Comparison of ENCODE assay signal across 33 cellular contexts in the genomic region with DNA sequence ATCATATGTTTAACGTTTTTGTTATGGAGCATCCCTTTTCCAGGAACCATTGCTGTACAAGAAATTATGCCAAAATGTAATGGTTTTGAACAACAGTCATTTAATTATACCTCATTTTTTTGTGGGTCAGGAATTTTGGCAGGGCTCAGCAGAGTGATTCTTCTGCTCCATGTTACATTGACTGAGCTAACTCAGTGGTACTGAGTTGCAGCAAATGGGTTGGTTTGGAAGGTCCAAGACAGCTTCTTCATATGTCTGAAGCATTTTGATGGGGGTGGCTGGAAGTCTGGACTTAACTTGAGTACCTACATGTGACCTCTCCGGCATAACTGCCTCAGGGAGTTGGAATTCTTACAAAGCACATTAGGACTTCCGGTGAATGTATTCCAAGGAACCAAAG.
"Had no signal": no experiment of that assay in that cellular context is flagged by ENCODE, and none has a peak within 500 bp of the region (broad histone marks: within the 10 kb centered on the region; RNA-seq: fewer than 3 reads in every experiment).

No MANE protein-coding gene starts in this region.

- H3K27me3 ChIP-seq: ascending aorta, cardiac muscle cell had no signal

- ATAC-seq: activated CD8-positive, alpha-beta T cell treated with anti-CD3 and anti-CD28 coated beads for 36 hours; activated naive CD8-positive, alpha-beta T cell treated with anti-CD3 and anti-CD28 coated beads, Interleukin-2, amount 50 U/mL, for 24 hours; T-helper 17 cell had no signal

- H3K27me3 Mint-ChIP-seq: activated CD4-positive, alpha-beta memory T cell treated with anti-CD3 and anti-CD28 coated beads for 36 hours; activated CD4-positive, alpha-beta T cell treated with anti-CD3 and anti-CD28 coated beads, Interleukin-2, amount 10 ng/mL, durations not matched to agents 24 days and 14 days; activated CD8-positive, alpha-beta T cell treated with anti-CD3 and anti-CD28 coated beads for 36 hours; activated naive CD4-positive, alpha-beta T cell treated with anti-CD3 and anti-CD28 coated beads, Interleukin-2, amount 10 ng/mL, durations not matched to agents 7 days and 5 days; activated naive CD4-positive, alpha-beta T cell treated with anti-CD3 and anti-CD28 coated beads, Interleukin-2, amount 50 U/mL, for 24 hours; activated naive CD8-positive, alpha-beta T cell; activated naive CD8-positive, alpha-beta T cell treated with anti-CD3 and anti-CD28 coated beads, Interleukin-2, amount 10 ng/mL, durations not matched to agents 7 days and 5 days; activated naive CD8-positive, alpha-beta T cell treated with anti-CD3 and anti-CD28 coated beads, Interleukin-2, amount 50 U/mL, for 24 hours; central memory CD8-positive, alpha-beta T cell; T-helper 17 cell had no signal

- H3K27ac Mint-ChIP-seq: activated B cell treated with CpG ODN at 0.5 μM for 24 hours; activated CD4-positive, alpha-beta memory T cell treated with anti-CD3 and anti-CD28 coated beads for 36 hours; activated CD4-positive, alpha-beta T cell treated with anti-CD3 and anti-CD28 coated beads, Interleukin-2, amount 10 ng/mL, durations not matched to agents 24 days and 14 days; activated CD8-positive, alpha-beta T cell treated with anti-CD3 and anti-CD28 coated beads for 36 hours; activated naive CD4-positive, alpha-beta T cell treated with anti-CD3 and anti-CD28 coated beads, Interleukin-2, amount 10 ng/mL, durations not matched to agents 7 days and 5 days; activated naive CD4-positive, alpha-beta T cell treated with anti-CD3 and anti-CD28 coated beads, Interleukin-2, amount 50 U/mL, for 24 hours; activated naive CD8-positive, alpha-beta T cell; activated naive CD8-positive, alpha-beta T cell treated with anti-CD3 and anti-CD28 coated beads, Interleukin-2, amount 10 ng/mL, durations not matched to agents 7 days and 5 days; activated naive CD8-positive, alpha-beta T cell treated with anti-CD3 and anti-CD28 coated beads, Interleukin-2, amount 50 U/mL, for 24 hours; activated T-helper 2 cell treated with anti-CD3 and anti-CD28 coated beads, Interferon-gamma antibody, Interleukin-2, Interleukin-4, amounts not matched to agents 10 μg/mL and 5 μg/mL and 100 μg/mL, durations not matched to agents 14 hours and 24 hours and 36 hours; brain; T-helper 17 cell had no signal

- H3K4me3 Mint-ChIP-seq: activated B cell treated with CpG ODN at 0.5 μM for 24 hours; activated CD4-positive, alpha-beta memory T cell treated with anti-CD3 and anti-CD28 coated beads for 36 hours; activated CD4-positive, alpha-beta T cell treated with anti-CD3 and anti-CD28 coated beads, Interleukin-2, amount 10 ng/mL, durations not matched to agents 24 days and 14 days; activated CD8-positive, alpha-beta T cell treated with anti-CD3 and anti-CD28 coated beads for 36 hours; activated naive CD4-positive, alpha-beta T cell treated with anti-CD3 and anti-CD28 coated beads, Interleukin-2, amount 10 ng/mL, durations not matched to agents 7 days and 5 days; activated naive CD4-positive, alpha-beta T cell treated with anti-CD3 and anti-CD28 coated beads, Interleukin-2, amount 50 U/mL, for 24 hours; activated naive CD8-positive, alpha-beta T cell; activated naive CD8-positive, alpha-beta T cell treated with anti-CD3 and anti-CD28 coated beads, Interleukin-2, amount 10 ng/mL, durations not matched to agents 7 days and 5 days; activated naive CD8-positive, alpha-beta T cell treated with anti-CD3 and anti-CD28 coated beads, Interleukin-2, amount 50 U/mL, for 24 hours; brain; central memory CD8-positive, alpha-beta T cell; T-helper 17 cell had no signal

- H3K4me3 ChIP-seq: ascending aorta, cardiac muscle cell had no signal

- H3K36me3 Mint-ChIP-seq: brain had no signal

- H3K4me1 Mint-ChIP-seq: brain had no signal

- H3K4me1 ChIP-seq: ascending aorta had no signal

- H3K36me3 ChIP-seq: ascending aorta, cardiac muscle cell had no signal

- DNase-seq: activated B cell treated with CpG ODN at 0.5 μM for 24 hours; activated CD4-positive, alpha-beta memory T cell treated with anti-CD3 and anti-CD28 coated beads for 36 hours; activated CD4-positive, alpha-beta T cell treated with anti-CD3 and anti-CD28 coated beads for 4 hours; activated CD4-positive, alpha-beta T cell treated with anti-CD3 and anti-CD28 coated beads, Interleukin-2, amount 10 ng/mL, durations not matched to agents 24 days and 14 days; activated CD4-positive, alpha-beta T cell treated with anti-CD3 and anti-CD28 coated beads, Interleukin-2, amount 50 U/mL, for 1 hour; activated CD4-positive, alpha-beta T cell treated with anti-CD3 and anti-CD28 coated beads, Interleukin-2, amount 50 U/mL, for 4 hours; activated CD4-positive, CD25-positive, alpha-beta regulatory T cell treated with anti-CD3 and anti-CD28 coated beads, Interleukin-2, amount 50 U/mL, for 72 hours; activated CD8-positive, alpha-beta memory T cell treated with anti-CD3 and anti-CD28 coated beads, Interleukin-2, amount 50 U/mL, for 4 hours; activated CD8-positive, alpha-beta T cell treated with anti-CD3 and anti-CD28 coated beads for 36 hours; activated effector memory CD4-positive, alpha-beta T cell treated with Interleukin-2 at 50 U/mL for 16 hours; activated gamma-delta T cell; activated naive CD4-positive, alpha-beta T cell treated with anti-CD3 and anti-CD28 coated beads, Interleukin-2, amount 10 ng/mL, durations not matched to agents 7 days and 5 days; activated naive CD4-positive, alpha-beta T cell treated with Interleukin-2 at 50 U/mL for 16 hours; activated naive CD8-positive, alpha-beta T cell treated with anti-CD3 and anti-CD28 coated beads, Interleukin-2, amount 10 ng/mL, durations not matched to agents 7 days and 5 days; activated naive CD8-positive, alpha-beta T cell treated with anti-CD3 and anti-CD28 coated beads, Interleukin-2, amount 50 U/mL, for 24 hours; activated T-cell treated with anti-CD3 and anti-CD28 coated beads for 4 hours; activated T-cell treated with anti-CD3 and anti-CD28 coated beads, Interleukin-2, amount 50 U/mL, for 1 hour; activated T-cell treated with anti-CD3 and anti-CD28 coated beads, Interleukin-2, amount 50 U/mL, for 48 hours; amygdala; anterior cingulate cortex; caudate nucleus; cerebellar nuclear complex; T-helper 17 cell had no signal

- FAIRE-seq: bronchial epithelial cell, TTC549 had no signal

- H3K27ac ChIP-seq: ascending aorta, cardiac muscle cell, VCaP had no signal
